ENCODE assay signal across 8 cellular contexts in the genomic region with DNA sequence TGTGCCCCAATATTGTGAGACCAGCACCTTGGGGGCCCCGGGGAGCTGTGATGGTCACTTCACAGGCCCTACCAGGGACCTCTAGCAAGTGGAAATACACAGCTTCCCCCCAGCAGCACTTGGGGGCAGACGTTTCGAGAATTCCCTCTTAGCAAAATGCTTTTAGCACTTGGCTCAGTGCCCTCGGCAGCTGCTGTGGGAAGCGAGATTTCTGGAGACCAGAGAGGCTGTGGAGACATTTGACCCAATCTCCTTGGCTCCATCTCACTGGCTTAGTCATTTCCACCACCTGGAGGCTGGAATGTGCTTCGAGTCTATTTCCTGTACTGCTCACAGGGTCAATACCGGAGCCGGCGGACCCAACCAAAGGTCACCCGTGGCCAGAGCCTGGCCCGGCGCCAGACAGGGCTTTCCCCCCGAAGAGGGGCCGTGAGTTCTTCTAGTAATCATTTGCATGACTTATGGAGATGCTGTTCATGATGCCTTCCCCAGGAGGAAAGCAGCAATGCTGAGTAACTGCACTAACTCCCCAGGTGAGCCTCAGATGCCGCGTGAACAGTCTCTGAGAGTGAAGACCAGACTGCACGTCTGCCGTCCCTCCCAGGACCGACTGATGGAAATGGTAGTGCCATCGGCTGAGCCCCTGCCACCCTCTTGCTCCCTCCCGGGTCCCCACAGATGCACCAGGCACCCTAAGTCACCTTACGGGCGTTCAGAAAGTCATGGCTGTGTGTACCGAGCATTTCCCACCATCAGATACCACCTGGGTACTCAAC. TPM values are rescaled to one million over a fixed set of nuclear protein-coding genes. Genes with fewer than 3 reads are reported as not detected.
DNase-seq lines count a peak whose midpoint lies in the region; ATAC-seq and TF ChIP-seq lines count a peak whose summit lies in the region.

No MANE protein-coding gene starts in this region.

- H3K27me3 ChIP-seq in WERI-Rb-1 (ENCODE audit: insufficient read depth, low read depth, severe bottlenecking) (no peaks in the 10 kb centered on the region), heart right ventricle (peaks cover 0 to 9% (median 0%) of the 10 kb centered on the region in 7 donors), skeletal muscle satellite cell (ENCODE audit: control insufficient read depth, insufficient read depth, low read length) (no peaks in the 10 kb centered on the region), HAP-1 (ENCODE audit: low read depth) (no peaks in the 10 kb centered on the region)

- H3K9me3 ChIP-seq in WERI-Rb-1 (ENCODE audit: severe bottlenecking) (no peaks in the 10 kb centered on the region), heart right ventricle (no peaks in the 10 kb centered on the region), skeletal muscle satellite cell (replicated peaks; ENCODE audit: low read length) (no peaks in the 10 kb centered on the region), HAP-1 (no peaks in the 10 kb centered on the region)

- 0 out of 2 replicates have a peak, but pooled peaks have one; percentile 8 for TF ChIP-seq CTCF in WERI-Rb-1 (IDR thresholded peaks at IDR 0.05; ENCODE audit: low read depth, low read length)
- peak; percentile 10 to 56 (median 27) for TF ChIP-seq CTCF in heart right ventricle (IDR thresholded peaks at IDR 0.05)

- in situ Hi-C loops in HAP-1 (cut with MboI; ENCODE audit: low sequenced_read_pairs): no loop called here

- peak; percentile 59 to 87 (median 79) for ATAC-seq in heart right ventricle
- ATAC-seq in HG03196 (IDR thresholded peaks at IDR 0.05; ENCODE audit: unreplicated experiment): no peak

- H3K27ac ChIP-seq in WERI-Rb-1: no peak overlapping the region
- peak overlapping the region in 8 of 10 donors; percentile 17 to 81 (median 60) for H3K27ac ChIP-seq in heart right ventricle

- no peaks in the 10 kb centered on the region for H3K36me3 ChIP-seq in WERI-Rb-1
- H3K36me3 ChIP-seq in heart right ventricle: no peaks in the 10 kb centered on the region
- no peaks in the 10 kb centered on the region for H3K36me3 ChIP-seq in skeletal muscle satellite cell (ENCODE audit: insufficient read depth, low read length)
- no peaks in the 10 kb centered on the region for H3K36me3 ChIP-seq in HAP-1 (replicated peaks)

- intact Hi-C loops in heart right ventricle (cut with DNase I): loop anchor here in 3 of 10 donors (10.0 kb wide), 3 partner anchors 47 to 157 kb away; no protein-coding TSS in a partner anchor

- DNase-seq in HS-27A (ENCODE audit: low read depth) (peak; percentile 77), WERI-Rb-1 (peak; percentile 30), heart right ventricle (peak; percentile 72 to 91), Kasumi-1 (lab: John Stamatoyannopoulos, UW) (no peak), HAP-1 (ENCODE audit: low spot score in 2 of 2) (no peak), DMS153 treated with DMSO at 0.1 percent for 48 hours (lab: John Stamatoyannopoulos, UW; ENCODE audit: unreplicated experiment) (no peak)

- H3K9ac ChIP-seq in skeletal muscle satellite cell (ENCODE audit: low read depth, low read length): peak overlapping the region; percentile 60

- 48% methylated on average over 24 of the region's 24 CpGs for WGBS in heart right ventricle, 2 donors

- H3K4me2 ChIP-seq in skeletal muscle satellite cell (ENCODE audit: low read length): peak overlapping the region; percentile 42

- H3K4me1 ChIP-seq in heart right ventricle: peaks cover 6 to 38% (median 25%) of the 10 kb centered on the region in 9 donors
- peaks cover 36% of the 10 kb centered on the region for H3K4me1 ChIP-seq in skeletal muscle satellite cell (ENCODE audit: control insufficient read depth, insufficient read depth, low read length)
- peaks cover 6% of the 10 kb centered on the region for H3K4me1 ChIP-seq in HAP-1

- H3K4me3 ChIP-seq in WERI-Rb-1 (ENCODE audit: low read depth, low read length) (no peak overlapping the region), heart right ventricle (no peak overlapping the region), skeletal muscle satellite cell (ENCODE audit: low read length) (no peak overlapping the region), HAP-1 (no peak overlapping the region)

RNA-seq across cellular contexts. Expression of gene C2CD2, which starts 4.4 kb away (rescaled TPM):
- total RNA-seq in heart right ventricle: 10 to 100 TPM in 1 of 10 donors, 1 to 10 TPM in 9; 4.5 to 11.1 (median 6.9) TPM
- polyA plus RNA-seq in heart right ventricle: 1 to 10 TPM; 5.2 to 6.1 TPM
- 39.3 and 52.4 TPM in 2 replicates for total RNA-seq in skeletal muscle satellite cell (2012; rRNA removed)

RNA-seq across cellular contexts. Expression of gene ZBTB21, which starts 52.0 kb away (rescaled TPM):
- 10 to 100 TPM in 2 of 10 donors, 1 to 10 TPM in 8; 3.8 to 15.2 (median 6.6) TPM for total RNA-seq in heart right ventricle
- 1 to 10 TPM; 1.3 to 1.9 TPM for polyA plus RNA-seq in heart right ventricle
- 10.0 and 10.9 TPM in 2 replicates for total RNA-seq in skeletal muscle satellite cell (2012; rRNA removed)

Comparison
In these comparisons a context has a peak if more than half of its experiments do, and no peak if none do; other contexts are left out.
1. DNase-seq: peak in HS-27A (single experiment), WERI-Rb-1 (single experiment) and heart right ventricle (2 of 2); none in Kasumi-1 (0 of 2), HAP-1 (0 of 2) and DMS153 treated with DMSO at 0.1 percent for 48 hours (single experiment).